ENCODE assay signal across 7 cellular contexts in the genomic region with DNA sequence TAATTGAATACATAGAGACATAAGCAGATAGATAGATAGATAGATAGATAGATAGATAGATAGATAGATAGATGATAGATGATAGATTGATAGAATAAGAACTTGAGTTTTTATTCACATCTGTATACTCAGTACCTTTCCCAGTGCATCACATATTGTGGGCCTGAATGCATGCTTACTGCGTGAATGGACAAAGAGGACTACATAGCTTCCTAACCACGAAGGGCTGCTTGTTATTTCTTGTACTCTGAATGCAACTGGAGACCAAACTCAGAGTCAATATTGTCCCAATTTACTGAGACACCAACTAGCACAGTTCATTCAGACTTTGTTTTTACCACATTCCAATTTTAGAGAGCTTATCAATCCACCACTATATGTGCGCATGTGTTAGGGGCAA.
"Had no signal": no experiment of that assay in that cellular context is flagged by ENCODE, and none has a peak within 500 bp of the region (broad histone marks: within the 10 kb centered on the region; RNA-seq: fewer than 3 reads in every experiment).

No MANE protein-coding gene starts in this region.

- H3K9me3 ChIP-seq: HAP-1 had no signal

- H3K36me3 ChIP-seq: HAP-1 had no signal

- DNase-seq: GM23248, GOT3, H7, HFFc6 had no signal

- H3K4me1 ChIP-seq: HAP-1 had no signal

- ATAC-seq: HCT116, HepG2 had no signal

- H3K4me3 ChIP-seq: GM23248, HAP-1 had no signal
